Comparison of ENCODE assay signal across 12 cellular contexts in genomic region chr10:119656760-119657159, GRCh38. TPM values are rescaled to one million over a fixed set of nuclear protein-coding genes. Genes with fewer than 3 reads are reported as not detected.
A peak's percentile ranks its signal among the peaks of the same experiment; 100 is the strongest.
DNase-seq lines count a peak whose midpoint lies in the region; ATAC-seq and TF ChIP-seq lines count a peak whose summit lies in the region.
"Had no signal": no experiment of that assay in that cellular context is flagged by ENCODE, and none has a peak within 500 bp of the region (broad histone marks: within the 10 kb centered on the region; RNA-seq: fewer than 3 reads in every experiment).

No MANE protein-coding gene starts in this region.

- H3K27ac ChIP-seq in AG04450 (ENCODE audit: low read depth, low read length) (peak overlapping the region; percentile 11), brain microvascular endothelial cell (peak overlapping the region; percentile 59), trophoblast cell (ENCODE audit: low read depth, low read length) (no peak overlapping the region)

- peak overlapping the region; percentile 95 for H3K4ac ChIP-seq in trophoblast cell (ENCODE audit: low read depth, low read length)

- CTCF ChIA-PET in AG04450 (lab: Charles Lee): interaction anchor here (1.0 to 2.2 kb wide), 2 partner anchors 205 to 458 kb away, joined by 3 to 8 read pairs; no protein-coding TSS in a partner anchor

- no peak overlapping the region for H3K14ac ChIP-seq in trophoblast cell (ENCODE audit: low read length)

- H3K36me3 Mint-ChIP-seq in HFFc6 (ENCODE audit: low read depth): peaks cover 28% of the 10 kb centered on the region

- H2BK5ac ChIP-seq in trophoblast cell (ENCODE audit: low read depth, low read length, poor library complexity): no peak overlapping the region

- H3K36me3 ChIP-seq in brain microvascular endothelial cell (replicated peaks) (peaks cover 3% of the 10 kb centered on the region), trophoblast cell (ENCODE audit: control insufficient read depth in 1 of 2, insufficient read depth in 2 of 2, low read length in 2 of 2) (peaks cover 10 to 19% of the 10 kb centered on the region in 2 experiments)

- in situ Hi-C loops in brain microvascular endothelial cell (cut with HindIII; ENCODE audit: low pct_ligation_motif_present, low sequenced_read_pairs): no loop called here

- peaks cover 24% of the 10 kb centered on the region for H3K79me1 ChIP-seq in trophoblast cell (ENCODE audit: low read length)

- H3K9ac ChIP-seq in trophoblast cell (ENCODE audit: low read length): no peak overlapping the region

- no peak overlapping the region for H3K18ac ChIP-seq in trophoblast cell (ENCODE audit: low read length)

- H3K4me3 ChIP-seq in AG04450 (ENCODE audit: low read depth, low read length) (no peak overlapping the region), brain microvascular endothelial cell (ENCODE audit: low read depth, low read length) (no peak overlapping the region), trophoblast cell (ENCODE audit: low read depth, low read length) (no peak overlapping the region)

- H3K27me3 ChIP-seq in AG04450 (ENCODE audit: control insufficient read depth, insufficient read depth, low read length): no peaks in the 10 kb centered on the region
- no peaks in the 10 kb centered on the region for H3K27me3 ChIP-seq in brain microvascular endothelial cell (replicated peaks)
- H3K27me3 ChIP-seq in trophoblast cell (ENCODE audit: insufficient read depth, low read length): no peaks in the 10 kb centered on the region

- DNase-seq in AG04450 (ENCODE audit: low read depth, low spot score): no peak
- DNase-seq in HFFc6: no peak
- DNase-seq in brain microvascular endothelial cell: no peak
- no peak for DNase-seq in trophoblast cell
- DNase-seq in DMS153 treated with DMSO at 0.1 percent for 48 hours (lab: John Stamatoyannopoulos, UW; ENCODE audit: unreplicated experiment): no peak
- no peak for DNase-seq in COR-L47 (lab: John Stamatoyannopoulos, UW)
- DNase-seq in DMS 273 (lab: John Stamatoyannopoulos, UW; ENCODE audit: unreplicated experiment): no peak
- DNase-seq: activated CD8-positive, alpha-beta memory T cell treated with anti-CD3 and anti-CD28 coated beads for 24 hours; NCI-H510A; SK-N-SH; stimulated activated CD4-positive, alpha-beta T cell treated with anti-CD3 and anti-CD28 coated beads, Interleukin-12 subunit alpha, Interleukin-12 subunit beta, amount 100 ng/mL, for 4 hours had no signal

- no peak overlapping the region for H4K91ac ChIP-seq in trophoblast cell (ENCODE audit: low read depth, low read length)

- no peak overlapping the region for H2BK120ac ChIP-seq in trophoblast cell (ENCODE audit: insufficient read depth, low read length, poor library complexity)

- POLR2A ChIA-PET in AG04450 (lab: Yijun Ruan, JAX): no interaction called here

- H3K9me3 ChIP-seq in AG04450 (ENCODE audit: control insufficient read depth, insufficient read depth, low read length) (peaks cover 4% of the 10 kb centered on the region; the same call in 1 of the 2 replicates), trophoblast cell (ENCODE audit: insufficient read depth, low read depth, low read length) (peaks cover 2% of the 10 kb centered on the region)
- H3K9me3 ChIP-seq: SK-N-SH had no signal

- no peak for ATAC-seq in HG03439 (IDR thresholded peaks at IDR 0.05; ENCODE audit: unreplicated experiment)

- TF ChIP-seq CTCF in AG04450 (IDR thresholded peaks at IDR 0.05; ENCODE audit: low read depth, low read length) (no peak), HFFc6 (IDR thresholded peaks at IDR 0.05) (no peak), brain microvascular endothelial cell (IDR thresholded peaks at IDR 0.05; ENCODE audit: low read depth, low read length, missing control alignments) (no peak)

- no peak overlapping the region for H4K8ac ChIP-seq in trophoblast cell (ENCODE audit: low read depth, low read length)

- H3K79me2 ChIP-seq in trophoblast cell (ENCODE audit: control insufficient read depth, insufficient read depth, low read length, poor library complexity): peaks cover 31% of the 10 kb centered on the region

- H3K9me3 Mint-ChIP-seq in HFFc6: no peaks in the 10 kb centered on the region

- H3K27me3 Mint-ChIP-seq in HFFc6 (ENCODE audit: insufficient read depth): peaks cover 2% of the 10 kb centered on the region

- no peak overlapping the region for H2BK12ac ChIP-seq in trophoblast cell (ENCODE audit: low read length)

- WGBS in trophoblast cell (ENCODE audit: extremely low coverage, insufficient coverage, insufficient read length): no CpG with 5 or more reads among the region's 2 CpGs

- H3K4me1 ChIP-seq in trophoblast cell (ENCODE audit: control insufficient read depth in 1 of 2, insufficient read depth in 2 of 2, low read length in 2 of 2): peaks cover 36 to 54% of the 10 kb centered on the region in 2 experiments

- peak overlapping the region; percentile 89 for H3K4me3 Mint-ChIP-seq in HFFc6

- H4K12ac ChIP-seq in trophoblast cell (ENCODE audit: low read depth, low read length): no peak overlapping the region

- no peak overlapping the region for H3K4me2 ChIP-seq in trophoblast cell (ENCODE audit: low read length)

- H3K23ac ChIP-seq in trophoblast cell (ENCODE audit: low read length): no peak overlapping the region

- peak overlapping the region; percentile 97 for H3K27ac Mint-ChIP-seq in HFFc6

- no peak overlapping the region for H2AK5ac ChIP-seq in trophoblast cell (ENCODE audit: low read length)

- no peak overlapping the region for H2AFZ ChIP-seq in trophoblast cell (ENCODE audit: insufficient read depth, low read length, poor library complexity)

- H3K4me1 Mint-ChIP-seq in HFFc6 (ENCODE audit: low read depth): peaks cover 79% of the 10 kb centered on the region

RNA-seq across cellular contexts. Expression of gene BAG3, which starts 5.6 kb away (rescaled TPM):
- polyA plus RNA-seq in AG04450 (2011; rRNA removed): 12.7 and 20.1 TPM in 2 replicates
- polyA minus RNA-seq in AG04450 (2011; rRNA and poly(A)+ RNA removed): 12.1 and 15.8 TPM in 2 replicates
- total RNA-seq in HFFc6 (2021; fragmentation: NEBNext Ultra II Directional; extraction: Animal tissue kit (Norgen Biotek cat#: 25700)): 100 to 1,000 TPM in 4 of 6 experiments, 10 to 100 TPM in 2; 97.2 to 108 (median 101) TPM
- polyA plus RNA-seq in trophoblast cell (2013): 85.0 and 88.8 TPM in 2 replicates

RNA-seq across cellular contexts. Expression of gene TIAL1, which starts 60.0 kb away (rescaled TPM):
- polyA plus RNA-seq in AG04450 (2011; rRNA removed): 86.0 and 113 TPM in 2 replicates
- polyA minus RNA-seq in AG04450 (2011; rRNA and poly(A)+ RNA removed): 58.3 and 83.4 TPM in 2 replicates
- 100 to 1,000 TPM; 129 to 149 (median 134) TPM for total RNA-seq in HFFc6 (2021; fragmentation: NEBNext Ultra II Directional; extraction: Animal tissue kit (Norgen Biotek cat#: 25700))
- polyA plus RNA-seq in trophoblast cell (2013): 124 and 125 TPM in 2 replicates
